ENCODE assay signal across 9 cellular contexts in genomic region chr3:195105841-195106417, GRCh38.
A peak's percentile ranks its signal among the peaks of the same experiment; 100 is the strongest.
DNase-seq lines count a peak whose midpoint lies in the region; ATAC-seq and TF ChIP-seq lines count a peak whose summit lies in the region.
"Had no signal": no experiment of that assay in that cellular context is flagged by ENCODE, and none has a peak within 500 bp of the region (broad histone marks: within the 10 kb centered on the region; RNA-seq: fewer than 3 reads in every experiment).

No MANE protein-coding gene starts in this region.

- H3K36me3 ChIP-seq in NT2/D1 (ENCODE audit: insufficient read depth, insufficient read length, low read length) (peaks cover 20% of the 10 kb centered on the region), duodenal mucosa (ENCODE audit: control insufficient read depth in 1 of 2, insufficient read depth in 2 of 2, low read length in 2 of 2) (no peaks in the 10 kb centered on the region), neutrophil (no peaks in the 10 kb centered on the region)

- CTCF ChIA-PET in GM10248 (lab: Yijun Ruan, JAX): interaction anchor here (1.0 to 4.6 kb wide), 15 partner anchors 8 to 435 kb away, joined by 3 to 78 read pairs (median 5); partner anchors contain the start of gene LSG1

- POLR2A ChIA-PET in GM10248 (lab: Yijun Ruan, JAX): no interaction called here

- H3K27me3 ChIP-seq in NT2/D1 (ENCODE audit: insufficient read depth, insufficient read length) (no peaks in the 10 kb centered on the region), duodenal mucosa (ENCODE audit: control insufficient read depth in 1 of 2, insufficient read depth in 2 of 2, low read length in 2 of 2) (no peaks in the 10 kb centered on the region), neutrophil (no peaks in the 10 kb centered on the region)

- no peak overlapping the region for H3K4me3 ChIP-seq in NT2/D1 (ENCODE audit: insufficient read length, low read depth)
- H3K4me3 ChIP-seq in duodenal mucosa (ENCODE audit: low read depth in 1 of 2, low read length in 2 of 2): peak overlapping the region; percentile 13 to 45
- peak overlapping the region; percentile 38 to 51 for H3K4me3 ChIP-seq in neutrophil (ENCODE audit: low read depth in 1 of 2, low read length in 1 of 2)

- H3K9ac ChIP-seq in NT2/D1 (ENCODE audit: insufficient read length, low read depth) (peak overlapping the region; percentile 17), duodenal mucosa (ENCODE audit: low read depth in 1 of 2, low read length in 2 of 2) (peak overlapping the region in 1 of 2 donors; percentile 11)

- H3K9me3 ChIP-seq in NT2/D1 (ENCODE audit: insufficient read depth, low read length): no peaks in the 10 kb centered on the region
- no peaks in the 10 kb centered on the region for H3K9me3 ChIP-seq in duodenal mucosa (ENCODE audit: control insufficient read depth in 1 of 2, low read length in 2 of 2)
- H3K9me3 ChIP-seq in neutrophil: no peaks in the 10 kb centered on the region

- H3K27ac ChIP-seq in C4-2B (peak overlapping the region; percentile 11; the same call in 1 of the 2 replicates), duodenal mucosa (ENCODE audit: low read depth, low read length) (no peak overlapping the region), neutrophil (peak overlapping the region; percentile 97)

- DNase-seq in NT2/D1 (ENCODE audit: low read depth, low spot score) (no peak), NCI-H1092 (lab: John Stamatoyannopoulos, UW) (no peak), SW480 (ENCODE audit: low spot score) (no peak), GM10248 (ENCODE audit: extremely low spot score) (no peak)
- DNase-seq: NCI-H446 treated with DMSO at 0.1 percent for 48 hours had no signal

- H3K4me1 ChIP-seq in NT2/D1 (ENCODE audit: insufficient read depth, insufficient read length) (peaks cover 4% of the 10 kb centered on the region), duodenal mucosa (ENCODE audit: control insufficient read depth in 1 of 2, insufficient read depth in 2 of 2, low read length in 2 of 2) (peaks cover 11 to 19% of the 10 kb centered on the region in 2 donors), neutrophil (ENCODE audit: control insufficient read depth in 1 of 2, insufficient read depth in 1 of 2, low read depth in 1 of 2, low read length in 1 of 2) (peaks cover 75 to 76% of the 10 kb centered on the region in 2 experiments)

- TF ChIP-seq CTCF in C4-2B (conservative IDR thresholded peaks at IDR 0.05) (0 out of 2 replicates have a peak, but pooled peaks have one; percentile 46), neutrophil (IDR thresholded peaks at IDR 0.05) (no peak), GM10248 (IDR thresholded peaks at IDR 0.05; ENCODE audit: control extremely low read depth, extremely low read depth, low read depth, missing control alignments) (no peak)

- ATAC-seq in GM18870 (IDR thresholded peaks at IDR 0.05; ENCODE audit: unreplicated experiment): no peak
